In genomic region chr6:30682181-30683117, GRCh38 we compare ENCODE assay signal across 8 cellular contexts. TPM values are rescaled to one million over a fixed set of nuclear protein-coding genes. Genes with fewer than 3 reads are reported as not detected.
DNase-seq lines count a peak whose midpoint lies in the region; ATAC-seq and TF ChIP-seq lines count a peak whose summit lies in the region.

No MANE protein-coding gene starts in this region.

- DNase-seq in NK-92 treated with Interleukin-12 subunit alpha and Interleukin-12 subunit beta, amount 100 ng/mL, for 24 hours (lab: John Stamatoyannopoulos, UW) = peak; percentile 95
- no peak for DNase-seq in NK-92 (lab: John Stamatoyannopoulos, UW; ENCODE audit: unreplicated experiment)
- DNase-seq in T follicular helper cell (ENCODE audit: low read depth) = peak; percentile 77
- peak; percentile 89 for DNase-seq in adipocyte (ENCODE audit: low read depth)
- DNase-seq in right atrium auricular region (ENCODE audit: low spot score) = peak; percentile 87
- DNase-seq in uterus = peak; percentile 79 to 94

- ATAC-seq in HG03432 (IDR thresholded peaks at IDR 0.05; ENCODE audit: unreplicated experiment) = peak; percentile 42

- H3K4me3 ChIP-seq in adipocyte (ENCODE audit: low read length) (peak overlapping the region; percentile 97), right atrium auricular region (peak overlapping the region; percentile 83 to 90), rectal smooth muscle tissue (ENCODE audit: low read length) (peak overlapping the region; percentile 66), uterus (peak overlapping the region; percentile 79 to 99)

- H3K4me1 ChIP-seq in adipocyte (ENCODE audit: control insufficient read depth, insufficient read depth, low read length) (peaks cover 56% of the 10 kb centered on the region), right atrium auricular region (peaks cover 0 to 74% of the 10 kb centered on the region in 2 donors), rectal smooth muscle tissue (ENCODE audit: control insufficient read depth, insufficient read depth, low read length) (peaks cover 31% of the 10 kb centered on the region), uterus (peaks cover 0 to 27% of the 10 kb centered on the region in 2 donors)

- H3K36me3 ChIP-seq in adipocyte (ENCODE audit: control insufficient read depth, insufficient read depth, low read length, severe bottlenecking) (peaks cover 29% of the 10 kb centered on the region), right atrium auricular region (peaks cover 43% of the 10 kb centered on the region), rectal smooth muscle tissue (ENCODE audit: control insufficient read depth, insufficient read depth, low read length) (peaks cover 11% of the 10 kb centered on the region), uterus (no peaks in the 10 kb centered on the region)

- peak overlapping the region; percentile 94 for H3K9ac ChIP-seq in adipocyte (ENCODE audit: low read length)
- H3K9ac ChIP-seq in rectal smooth muscle tissue (ENCODE audit: low read length) = peak overlapping the region; percentile 91

- H3K27ac ChIP-seq in right atrium auricular region (peak overlapping the region; percentile 99), rectal smooth muscle tissue (ENCODE audit: low read depth, low read length) (peak overlapping the region; percentile 99), uterus (peak overlapping the region; percentile 98 to 99)

- intact Hi-C loops in uterus (cut with DNase I; ENCODE audit: low total_unique reads) = no loop called here

- H3K9me3 ChIP-seq in adipocyte (ENCODE audit: control insufficient read depth, low read length) (no peaks in the 10 kb centered on the region), right atrium auricular region (no peaks in the 10 kb centered on the region), uterus (no peaks in the 10 kb centered on the region)

- no peaks in the 10 kb centered on the region for H3K27me3 ChIP-seq in adipocyte (replicated peaks; ENCODE audit: control insufficient read depth, insufficient read depth, low read length)
- H3K27me3 ChIP-seq in right atrium auricular region = no peaks in the 10 kb centered on the region
- H3K27me3 ChIP-seq in rectal smooth muscle tissue (ENCODE audit: control insufficient read depth, insufficient read depth, low read length) = no peaks in the 10 kb centered on the region
- no peaks in the 10 kb centered on the region for H3K27me3 ChIP-seq in uterus

- TF ChIP-seq POLR2A in uterus (IDR thresholded peaks at IDR 0.05) = peak; percentile 65 to 66

- TF ChIP-seq CTCF in right atrium auricular region (IDR thresholded peaks at IDR 0.05) (no peak), uterus (IDR thresholded peaks at IDR 0.05) (no peak)

RNA-seq across cellular contexts. Expression of gene PPP1R18, which starts 4.0 kb away (rescaled TPM):
- total RNA-seq in right atrium auricular region = 10 to 100 TPM; 17.5 to 33.2 TPM
- 100 to 1,000 TPM in 1 of 4 donors, 10 to 100 TPM in 3; 15.4 to 114 (median 18.2) TPM for total RNA-seq in uterus

RNA-seq across cellular contexts. Expression of gene NRM, which starts 8.3 kb away (rescaled TPM):
- total RNA-seq in right atrium auricular region (1 to 10 TPM; 2.2 to 4.2 TPM), uterus (10 to 100 TPM in 1 of 4 donors, 1 to 10 TPM in 2, under 1 TPM in 1; 0.59 to 29.3 (median 5.4) TPM)

RNA-seq across cellular contexts. Expression of gene DHX16, which starts 9.6 kb away (rescaled TPM):
- total RNA-seq in right atrium auricular region = 10 to 100 TPM; 13.7 to 23.6 TPM
- total RNA-seq in uterus = 10 to 100 TPM in 2 of 4 donors, 1 to 10 TPM in 2; 3.2 to 31.8 (median 16.3) TPM

RNA-seq across cellular contexts. Expression of gene MDC1, which starts 34.6 kb away (rescaled TPM):
- total RNA-seq in right atrium auricular region (10 to 100 TPM in 1 of 2 donors, 1 to 10 TPM in 1; 6.7 to 12.3 TPM), uterus (10 to 100 TPM in 2 of 4 donors, 1 to 10 TPM in 2; 3.1 to 61.9 (median 10.2) TPM)

RNA-seq across cellular contexts. Expression of gene C6orf136, which starts 35.5 kb away (rescaled TPM):
- total RNA-seq in right atrium auricular region (10 to 100 TPM; 28.3 to 29.4 TPM), uterus (10 to 100 TPM in 1 of 4 donors, 1 to 10 TPM in 3; 5.6 to 22.2 (median 7.7) TPM)
